28 cellular contexts compared by ENCODE assay signal in genomic region chr20:44041001-44041400, GRCh38.
DNase-seq lines count a peak whose midpoint lies in the region; ATAC-seq and TF ChIP-seq lines count a peak whose summit lies in the region.
"Had no signal": no experiment of that assay in that cellular context is flagged by ENCODE, and none has a peak within 500 bp of the region (broad histone marks: within the 10 kb centered on the region; RNA-seq: fewer than 3 reads in every experiment).

No MANE protein-coding gene starts in this region.

- no peaks in the 10 kb centered on the region for H3K36me3 Mint-ChIP-seq in activated CD4-positive, alpha-beta memory T cell treated with anti-CD3 and anti-CD28 coated beads for 36 hours
- H3K36me3 Mint-ChIP-seq: stimulated activated naive B cell treated with anti-CD40 and anti-IgM and Interleukin-4, amounts not matched to agents 10 μg/mL and 1 μg/mL and 100 μg/mL, for 72 hours; T-cell had no signal

- peaks cover 4% of the 10 kb centered on the region for H3K27me3 Mint-ChIP-seq in activated CD4-positive, alpha-beta memory T cell treated with anti-CD3 and anti-CD28 coated beads for 36 hours

- intact Hi-C loops in HCT116 (cut with micrococcal nuclease), result no loop called here
- intact Hi-C loops in activated CD4-positive, alpha-beta memory T cell treated with anti-CD3 and anti-CD28 coated beads for 36 hours (cut with micrococcal nuclease), result no loop called here
- intact Hi-C loops in dorsolateral prefrontal cortex (cut with DNase I), result no loop called here

- RAD21 ChIA-PET in HCT116 (lab: Charles Lee; ENCODE audit: low non-redundant PET in 1 of 2, low total read pairs in 2 of 2, uncharacterized antibody in 2 of 2, unreplicated experiment in 2 of 2), result no interaction called here

- H2AFZ ChIP-seq in HCT116 (ENCODE audit: low read depth, low read length, poor library complexity, severe bottlenecking) (no peak overlapping the region), osteoblast (ENCODE audit: low read length) (no peak overlapping the region)

- H3K27ac Mint-ChIP-seq in activated CD4-positive, alpha-beta memory T cell treated with anti-CD3 and anti-CD28 coated beads for 36 hours, result no peak overlapping the region
- H3K27ac Mint-ChIP-seq: activated CD8-positive, alpha-beta T cell treated with anti-CD3 and anti-CD28 coated beads for 36 hours; activated naive CD4-positive, alpha-beta T cell treated with anti-CD3 and anti-CD28 coated beads for 36 hours; activated T-cell treated with anti-CD3 and anti-CD28 coated beads, Interleukin-2, amount 50 U/mL, for 24 hours; T-cell had no signal

- no peak overlapping the region for H3K4me3 Mint-ChIP-seq in activated CD4-positive, alpha-beta memory T cell treated with anti-CD3 and anti-CD28 coated beads for 36 hours
- H3K4me3 Mint-ChIP-seq: activated CD8-positive, alpha-beta T cell treated with anti-CD3 and anti-CD28 coated beads for 36 hours; activated naive CD4-positive, alpha-beta T cell treated with anti-CD3 and anti-CD28 coated beads for 36 hours; activated T-cell treated with anti-CD3 and anti-CD28 coated beads, Interleukin-2, amount 50 U/mL, for 24 hours; stimulated activated naive B cell treated with anti-CD40 and anti-IgM and Interleukin-4, amounts not matched to agents 10 μg/mL and 1 μg/mL and 100 μg/mL, for 72 hours; T-cell had no signal

- no peaks in the 10 kb centered on the region for H3K9me3 Mint-ChIP-seq in activated CD4-positive, alpha-beta memory T cell treated with anti-CD3 and anti-CD28 coated beads for 36 hours
- H3K9me3 Mint-ChIP-seq: activated CD8-positive, alpha-beta T cell treated with anti-CD3 and anti-CD28 coated beads for 36 hours; activated T-cell treated with anti-CD3 and anti-CD28 coated beads, Interleukin-2, amount 50 U/mL, for 24 hours; T-cell had no signal

- no peak overlapping the region for H3K9ac ChIP-seq in HCT116 (ENCODE audit: low read length)

- H3K9me2 ChIP-seq in HCT116 (ENCODE audit: insufficient read depth), result no peaks in the 10 kb centered on the region

- H3K27me3 ChIP-seq in HCT116 (ENCODE audit: insufficient read depth, low read length), result no peaks in the 10 kb centered on the region
- H3K27me3 ChIP-seq in osteoblast (ENCODE audit: insufficient read depth, low read length), result peaks cover 30% of the 10 kb centered on the region
- H3K27me3 ChIP-seq in dorsolateral prefrontal cortex, result peaks cover 0 to 28% (median 0%) of the 10 kb centered on the region in 45 donors
- H3K27me3 ChIP-seq: colonic mucosa, Peyer's patch, SJSA1 had no signal

- BruUV-seq in HCT116 (replicated peaks; lab: Mats Ljungman, UMichigan), result no TSS peak

- ATAC-seq in HCT116, result 0 out of 2 replicates have a peak, but pooled peaks have one; percentile 46
- ATAC-seq in HG02623 (IDR thresholded peaks at IDR 0.05; ENCODE audit: unreplicated experiment), result no peak
- ATAC-seq: activated CD8-positive, alpha-beta T cell treated with anti-CD3 and anti-CD28 coated beads for 36 hours; stimulated activated naive B cell treated with anti-CD40 and anti-IgM and Interleukin-4, amounts not matched to agents 10 μg/mL and 1 μg/mL and 100 μg/mL, for 72 hours; T-cell had no signal

- H4K20me1 ChIP-seq in HCT116 (ENCODE audit: insufficient read depth) (no peaks in the 10 kb centered on the region), osteoblast (ENCODE audit: insufficient read depth, low read length) (no peaks in the 10 kb centered on the region)

- H3K27ac ChIP-seq in HCT116 (ENCODE audit: low read depth, low read length) (no peak overlapping the region), osteoblast (ENCODE audit: low read depth, low read length) (no peak overlapping the region), dorsolateral prefrontal cortex (no peak overlapping the region)
- H3K27ac ChIP-seq: brain microvascular endothelial cell, colonic mucosa, Peyer's patch, SJSA1, thoracic aorta had no signal

- H3K9me3 ChIP-seq in HCT116 (ENCODE audit: control insufficient read depth in 1 of 2, insufficient read depth in 1 of 2, low read depth in 1 of 2, low read length in 2 of 2) (no peaks in the 10 kb centered on the region), osteoblast (ENCODE audit: low read depth, low read length) (no peaks in the 10 kb centered on the region)
- H3K9me3 ChIP-seq: colonic mucosa, Peyer's patch, SJSA1, thoracic aorta had no signal

- no peaks in the 10 kb centered on the region for H3K36me3 ChIP-seq in HCT116 (ENCODE audit: control insufficient read depth in 1 of 2, insufficient read depth in 2 of 2, low read length in 2 of 2)
- H3K36me3 ChIP-seq in osteoblast (ENCODE audit: insufficient read depth, low read length), result no peaks in the 10 kb centered on the region
- H3K36me3 ChIP-seq: brain microvascular endothelial cell, colonic mucosa, Peyer's patch, thoracic aorta had no signal

- POLR2A ChIA-PET in HCT116 (lab: Charles Lee), result no interaction called here
- POLR2A ChIA-PET in activated CD4-positive, alpha-beta memory T cell treated with anti-CD3 and anti-CD28 coated beads for 36 hours (lab: Charles Lee), result no interaction called here

- TF ChIP-seq CTCF in GM12864 (IDR thresholded peaks at IDR 0.05; ENCODE audit: low read depth, low read length, missing control alignments) (peak; percentile 18), HCT116 (IDR thresholded peaks at IDR 0.05 in 2 of 3, conservative IDR thresholded peaks at IDR 0.05 in 1 of 3; ENCODE audit: borderline replicate concordance in 1 of 3, insufficient read depth in 1 of 3, low read depth in 2 of 3, low read length in 2 of 3) (peak in 2 of 3 experiments; percentile 35 to 40; a peak in 4 of 6 replicates), osteoblast (IDR thresholded peaks at IDR 0.05; ENCODE audit: extremely low read depth, low read depth, low read length) (peak; percentile 5), dorsolateral prefrontal cortex (IDR thresholded peaks at IDR 0.05 in 54 of 56, conservative IDR thresholded peaks at IDR 0.05 in 2 of 56; ENCODE audit: low read depth in 1 of 56, partially characterized antibody in 56 of 56) (no peak)

- no peaks in the 10 kb centered on the region for H3K4me1 ChIP-seq in HCT116 (ENCODE audit: control insufficient read depth in 1 of 2, insufficient read depth in 2 of 2, low read length in 2 of 2)
- H3K4me1 ChIP-seq in osteoblast (ENCODE audit: insufficient read depth, low read length), result no peaks in the 10 kb centered on the region
- H3K4me1 ChIP-seq: colonic mucosa, Peyer's patch, SJSA1 had no signal

- no peak overlapping the region for H3K4me2 ChIP-seq in HCT116 (ENCODE audit: low read length)
- no peak overlapping the region for H3K4me2 ChIP-seq in osteoblast (ENCODE audit: insufficient read depth, low read length)

- TF ChIP-seq RAD21 in HCT116 (IDR thresholded peaks at IDR 0.05; ENCODE audit: low read depth), result no peak

- DNase-seq in GM12864 (ENCODE audit: low read depth) (no peak), HCT116 (ENCODE audit: low read depth, low spot score) (no peak), ecto neural progenitor cell (ENCODE audit: low spot score) (peak; percentile 34), osteoblast (ENCODE audit: insufficient read length, low spot score, missing footprints) (no peak), OCI-M1 (lab: John Stamatoyannopoulos, UW) (no peak), dorsolateral prefrontal cortex (no peak)
- DNase-seq in activated CD4-positive, alpha-beta memory T cell treated with anti-CD3 and anti-CD28 coated beads for 36 hours, result no peak
- DNase-seq: activated CD4-positive, CD25-positive, alpha-beta regulatory T cell treated with anti-CD3 and anti-CD28 coated beads, Interleukin-2, amount 50 U/mL, for 72 hours; activated CD8-positive, alpha-beta T cell treated with anti-CD3 and anti-CD28 coated beads for 36 hours; activated naive CD4-positive, alpha-beta T cell treated with anti-CD3 and anti-CD28 coated beads for 36 hours; activated T-cell treated with anti-CD3 and anti-CD28 coated beads, Interleukin-2, amount 50 U/mL, for 24 hours; brain microvascular endothelial cell; C1 segment of cervical spinal cord; colonic mucosa; GOT3; kidney glomerular epithelial cell; mammary epithelial cell; NCI-H1092 treated with DMSO at 0.1 percent for 48 hours; NCI-H187 treated with DMSO at 0.1 percent for 48 hours; NCI-H524 treated with DMSO at 0.1 percent for 48 hours; nucleus accumbens; Peyer's patch; stimulated activated CD4-positive, alpha-beta T cell treated with anti-CD3 and anti-CD28 coated beads, Interleukin-4, amount 100 ng/mL, for 1 hour; stimulated activated naive B cell treated with anti-CD40 and anti-IgM and Interleukin-4, amounts not matched to agents 10 μg/mL and 1 μg/mL and 100 μg/mL, for 72 hours had no signal

- TF ChIP-seq POLR2A in HCT116 (IDR thresholded peaks at IDR 0.05; ENCODE audit: borderline replicate concordance, extremely low read depth, insufficient read depth, insufficient read length), result no peak

- H3K79me2 ChIP-seq in HCT116 (ENCODE audit: insufficient read depth, low read length) (no peaks in the 10 kb centered on the region), osteoblast (ENCODE audit: insufficient read depth, low read length) (no peaks in the 10 kb centered on the region)

- CTCF ChIA-PET in HCT116 (lab: Charles Lee), result no interaction called here
- CTCF ChIA-PET in activated CD4-positive, alpha-beta memory T cell treated with anti-CD3 and anti-CD28 coated beads for 36 hours (lab: Charles Lee), result no interaction called here

- no peaks in the 10 kb centered on the region for H3K4me1 Mint-ChIP-seq in activated CD4-positive, alpha-beta memory T cell treated with anti-CD3 and anti-CD28 coated beads for 36 hours (ENCODE audit: low read depth)
- H3K4me1 Mint-ChIP-seq: stimulated activated naive B cell treated with anti-CD40 and anti-IgM and Interleukin-4, amounts not matched to agents 10 μg/mL and 1 μg/mL and 100 μg/mL, for 72 hours; T-cell had no signal

- H3K4me3 ChIP-seq in GM12864 (ENCODE audit: low read depth, low read length) (no peak overlapping the region), HCT116 (replicated peaks in 1 of 2; ENCODE audit: low read depth in 1 of 2, low read length in 2 of 2) (no peak overlapping the region), osteoblast (ENCODE audit: insufficient read depth, low read length) (no peak overlapping the region), dorsolateral prefrontal cortex (no peak overlapping the region)
- H3K4me3 ChIP-seq: colonic mucosa, Peyer's patch, SJSA1, thoracic aorta had no signal

TF ChIP-seq in HCT116, 20 proteins besides CTCF, POLR2A, EP300 and RAD21:
- TF ChIP-seq MAX (IDR thresholded peaks at IDR 0.05) (no peak), CBX3 (IDR thresholded peaks at IDR 0.05; ENCODE audit: low read depth) (no peak), TCF7L2 (IDR thresholded peaks at IDR 0.05; ENCODE audit: borderline replicate concordance, extremely low read depth, insufficient read depth, insufficient read length) (no peak)

Comparison
In these comparisons a context has a peak if more than half of its experiments do, and no peak if none do; other contexts are left out.
1. CTCF ChIP-seq: peak in GM12864 (single experiment), HCT116 (2 of 3) and osteoblast (single experiment); none in dorsolateral prefrontal cortex (0 of 56).